Comparison of ENCODE assay signal across 1 cellular context in genomic region chr7:128910569-128910945, GRCh38.
TF ChIP-seq lines count a peak whose summit lies in the region.

Gene KCP, minus strand, starts transcription at chr7:128910709. Its CDS starts 33 bp downstream, at chr7:128910676.

TF ChIP-seq in SK-N-SH, 30 proteins besides CTCF, POLR2A, EP300 and RAD21 (continued from another document):
- no peak for TF ChIP-seq IRF3 (IDR thresholded peaks at IDR 0.05; ENCODE audit: low read depth, low read length)
- no peak for TF ChIP-seq TAF1 (IDR thresholded peaks at IDR 0.05; ENCODE audit: borderline replicate concordance, low read depth, low read length)
- no peak for TF ChIP-seq SMC3 (IDR thresholded peaks at IDR 0.05; ENCODE audit: low read depth, low read length)
- no peak for TF ChIP-seq MEF2A (IDR thresholded peaks at IDR 0.05; ENCODE audit: borderline replicate concordance, low read depth)
- TF ChIP-seq EZH2phosphoT487 (IDR thresholded peaks at IDR 0.05; ENCODE audit: borderline replicate concordance, low read depth) = no peak
